9 cellular contexts compared by ENCODE assay signal in the genomic region with DNA sequence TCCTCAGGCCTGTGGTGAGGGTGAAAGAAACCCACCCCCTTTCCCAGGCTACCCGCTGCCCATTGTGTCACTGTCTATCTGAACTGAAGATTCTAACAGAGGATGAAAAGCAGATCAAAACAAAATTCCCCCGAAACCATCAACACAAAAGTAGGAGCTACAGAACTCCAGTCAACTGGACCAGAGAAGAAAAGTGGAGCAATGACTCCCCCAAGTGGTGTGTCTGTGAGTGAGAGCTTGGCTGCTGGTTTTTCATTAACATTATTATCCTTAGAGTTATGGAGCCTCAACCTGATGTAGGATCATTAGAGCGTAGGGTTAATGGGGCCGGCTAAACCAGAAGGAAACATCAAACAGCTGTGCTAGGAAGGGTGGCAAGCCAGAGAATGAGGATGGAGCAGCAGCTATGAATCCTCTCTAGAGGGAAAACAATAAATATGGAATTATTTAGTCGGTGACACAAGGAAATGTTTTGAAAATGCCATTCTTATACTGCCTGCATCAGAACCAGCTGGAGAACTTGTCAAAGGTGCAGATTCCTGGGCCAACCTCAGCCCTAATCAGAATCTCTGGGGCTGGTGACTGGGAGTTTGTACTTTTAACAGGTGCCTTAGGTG. TPM values are rescaled to one million over a fixed set of nuclear protein-coding genes. Genes with fewer than 3 reads are reported as not detected.
DNase-seq lines count a peak whose midpoint lies in the region; FAIRE-seq and TF ChIP-seq lines count a peak whose summit lies in the region.
"Had no signal": no experiment of that assay in that cellular context is flagged by ENCODE, and none has a peak within 500 bp of the region (broad histone marks: within the 10 kb centered on the region; RNA-seq: fewer than 3 reads in every experiment).

No MANE protein-coding gene starts in this region.

- no peak overlapping the region for H3K27ac Mint-ChIP-seq in activated naive CD4-positive, alpha-beta T cell treated with anti-CD3 and anti-CD28 coated beads for 36 hours
- H3K27ac Mint-ChIP-seq: activated naive CD8-positive, alpha-beta T cell treated with anti-CD3 and anti-CD28 coated beads, Interleukin-2, amount 10 ng/mL, durations not matched to agents 7 days and 5 days had no signal

- H3K27ac ChIP-seq in vagina: no peak overlapping the region

- no peak for TF ChIP-seq POLR2A in vagina (IDR thresholded peaks at IDR 0.05)

- no peaks in the 10 kb centered on the region for H3K36me3 Mint-ChIP-seq in activated naive CD4-positive, alpha-beta T cell treated with anti-CD3 and anti-CD28 coated beads for 36 hours (ENCODE audit: low read depth)
- H3K36me3 Mint-ChIP-seq: activated naive CD8-positive, alpha-beta T cell treated with anti-CD3 and anti-CD28 coated beads, Interleukin-2, amount 10 ng/mL, durations not matched to agents 7 days and 5 days had no signal

- no peaks in the 10 kb centered on the region for H3K4me1 Mint-ChIP-seq in activated naive CD4-positive, alpha-beta T cell treated with anti-CD3 and anti-CD28 coated beads for 36 hours (ENCODE audit: low read depth)

- no peaks in the 10 kb centered on the region for H3K4me1 ChIP-seq in vagina

- no peak overlapping the region for H3K4me3 Mint-ChIP-seq in activated naive CD4-positive, alpha-beta T cell treated with anti-CD3 and anti-CD28 coated beads for 36 hours
- H3K4me3 Mint-ChIP-seq: activated naive CD8-positive, alpha-beta T cell treated with anti-CD3 and anti-CD28 coated beads, Interleukin-2, amount 10 ng/mL, durations not matched to agents 7 days and 5 days had no signal

- FAIRE-seq in bronchial epithelial cell (lab: Jason Lieb, UNC): no peak

- H3K4me3 ChIP-seq in bronchial epithelial cell (ENCODE audit: low read depth, low read length) (peak overlapping the region; percentile 11), vagina (no peak overlapping the region)

- H3K27me3 ChIP-seq in bronchial epithelial cell (ENCODE audit: control insufficient read depth, insufficient read depth, low read length) (no peaks in the 10 kb centered on the region), vagina (no peaks in the 10 kb centered on the region)

- intact Hi-C loops in activated naive CD4-positive, alpha-beta T cell treated with anti-CD3 and anti-CD28 coated beads for 36 hours (cut with micrococcal nuclease): no loop called here
- intact Hi-C loops in vagina (cut with DNase I): no loop called here

- DNase-seq in activated naive CD4-positive, alpha-beta T cell treated with anti-CD3 and anti-CD28 coated beads for 36 hours: peak; percentile 18
- DNase-seq in activated naive CD4-positive, alpha-beta T cell treated with anti-CD3 and anti-CD28 coated beads, Interleukin-2, amount 50 U/mL, for 16 hours: no peak
- peak; percentile 84 for DNase-seq in NCI-H2227 treated with DMSO at 0.1 percent for 48 hours (lab: John Stamatoyannopoulos, UW)
- peak; percentile 68 for DNase-seq in bronchial epithelial cell (ENCODE audit: low read depth)
- peak; percentile 66 for DNase-seq in kidney tubule cell (ENCODE audit: low spot score)
- DNase-seq in vagina (ENCODE audit: extremely low spot score in 2 of 2): no peak
- no peak for DNase-seq in activated CD4-positive, alpha-beta T cell treated with anti-CD3 and anti-CD28 coated beads for 1 hour
- no peak for DNase-seq in effector CD4-positive, alpha-beta T cell
- DNase-seq: activated naive CD8-positive, alpha-beta T cell treated with anti-CD3 and anti-CD28 coated beads, Interleukin-2, amount 10 ng/mL, durations not matched to agents 7 days and 5 days had no signal

- TF ChIP-seq CTCF in bronchial epithelial cell (IDR thresholded peaks at IDR 0.05; ENCODE audit: insufficient read depth, low read length, severe bottlenecking) (peak; percentile 77), vagina (IDR thresholded peaks at IDR 0.05) (peak in 2 of 3 experiments; percentile 25 to 34)

- CTCF ChIA-PET in activated naive CD4-positive, alpha-beta T cell treated with anti-CD3 and anti-CD28 coated beads for 36 hours (lab: Charles Lee): interaction anchor here (1.1 to 1.4 kb wide), 2 partner anchors 9 to 12 kb away, joined by 3 to 4 read pairs; no protein-coding TSS in a partner anchor

- no peaks in the 10 kb centered on the region for H3K9me3 ChIP-seq in vagina

- H3K36me3 ChIP-seq in bronchial epithelial cell (ENCODE audit: control insufficient read depth, insufficient read depth, low read length) (no peaks in the 10 kb centered on the region), vagina (no peaks in the 10 kb centered on the region)

- no peaks in the 10 kb centered on the region for H3K9me3 Mint-ChIP-seq in activated naive CD4-positive, alpha-beta T cell treated with anti-CD3 and anti-CD28 coated beads for 36 hours
- H3K9me3 Mint-ChIP-seq: activated naive CD8-positive, alpha-beta T cell treated with anti-CD3 and anti-CD28 coated beads, Interleukin-2, amount 10 ng/mL, durations not matched to agents 7 days and 5 days had no signal

- peaks cover 3% of the 10 kb centered on the region for H3K27me3 Mint-ChIP-seq in activated naive CD4-positive, alpha-beta T cell treated with anti-CD3 and anti-CD28 coated beads for 36 hours (ENCODE audit: low read depth)

RNA-seq across cellular contexts. Expression of gene AKR1B1, which starts 38.3 kb away (rescaled TPM):
- 100 to 1,000 TPM; 103 to 107 TPM for total RNA-seq in activated naive CD4-positive, alpha-beta T cell treated with anti-CD3 and anti-CD28 coated beads for 36 hours
- 77.1 and 102 TPM in 2 replicates for total RNA-seq in bronchial epithelial cell
- total RNA-seq in vagina: 79.1 TPM

Comparison
In these comparisons a context has a peak if more than half of its experiments do, and no peak if none do; other contexts are left out.
1. DNase-seq: peak in activated naive CD4-positive, alpha-beta T cell treated with anti-CD3 and anti-CD28 coated beads for 36 hours (single experiment), NCI-H2227 treated with DMSO at 0.1 percent for 48 hours (single experiment), bronchial epithelial cell (single experiment) and kidney tubule cell (single experiment); none in activated naive CD4-positive, alpha-beta T cell treated with anti-CD3 and anti-CD28 coated beads, Interleukin-2, amount 50 U/mL, for 16 hours (single experiment), vagina (0 of 2), activated CD4-positive, alpha-beta T cell treated with anti-CD3 and anti-CD28 coated beads for 1 hour (single experiment) and effector CD4-positive, alpha-beta T cell (single experiment).